ENCODE assay signal across 2 cellular contexts in the genomic region with DNA sequence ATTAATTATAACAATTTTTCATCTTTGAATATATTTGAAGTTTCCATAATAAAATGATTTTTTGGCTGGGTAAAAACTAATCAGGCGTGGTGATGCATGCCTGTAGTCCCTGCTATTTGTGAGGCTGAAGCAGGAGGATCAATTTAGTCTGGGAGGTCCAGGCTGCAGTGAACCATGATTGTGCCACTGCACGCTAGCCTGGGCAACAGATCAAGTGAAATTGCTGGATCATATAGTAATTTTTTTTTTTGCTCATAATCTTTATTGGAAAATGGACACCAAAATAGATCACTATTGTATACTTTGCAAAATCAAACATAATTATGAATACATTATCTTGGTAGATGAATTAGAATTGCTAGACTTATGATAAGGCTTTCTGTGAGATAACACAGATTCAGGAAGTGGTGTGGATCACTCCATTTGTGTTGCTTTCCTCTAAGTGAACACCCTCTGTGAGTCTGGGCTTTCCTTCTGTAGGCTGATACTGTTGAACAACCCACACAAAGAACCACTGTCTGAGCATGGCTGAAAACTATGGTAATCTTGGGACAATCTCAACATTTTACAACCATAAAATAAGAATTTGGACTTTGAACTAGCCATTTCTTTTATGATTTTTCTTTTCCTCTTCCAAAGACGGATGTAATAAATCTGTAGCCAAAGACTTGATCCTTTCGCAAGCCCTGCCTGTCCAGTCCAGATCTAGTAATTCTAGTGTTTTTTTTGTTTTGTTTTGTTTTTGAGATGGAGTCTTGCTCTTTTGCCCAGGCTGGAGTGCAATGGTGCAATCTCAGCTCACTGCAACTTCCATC.
TF ChIP-seq lines count a peak whose summit lies in the region.

No MANE protein-coding gene starts in this region.

TF ChIP-seq in HepG2, 621 proteins besides CTCF, POLR2A, EP300 and RAD21:
- TF ChIP-seq HNRNPL (IDR thresholded peaks at IDR 0.05; ENCODE audit: low read depth, low read length) (no peak), SP2 (CRISPR knock-in tag; IDR thresholded peaks at IDR 0.05) (no peak), RBFOX2 (IDR thresholded peaks at IDR 0.05; ENCODE audit: low read depth, low read length) (no peak), ZNF17 (CRISPR knock-in tag; IDR thresholded peaks at IDR 0.05) (no peak), ZNF121 (CRISPR knock-in tag; IDR thresholded peaks at IDR 0.05) (peak; percentile 90), CCDC6 (CRISPR knock-in tag; IDR thresholded peaks at IDR 0.05) (no peak), HNF4A (CRISPR knock-in tag; IDR thresholded peaks at IDR 0.05) (0 out of 2 replicates have a peak, but pooled peaks have one; percentile 10), ZNF503 (CRISPR knock-in tag; IDR thresholded peaks at IDR 0.05) (no peak), ZMYM4 (CRISPR knock-in tag; IDR thresholded peaks at IDR 0.05) (no peak)

TF ChIP-seq in GM12878, 131 proteins besides CTCF, POLR2A, EP300 and RAD21:
- no peak for TF ChIP-seq EED (IDR thresholded peaks at IDR 0.05; ENCODE audit: low read depth)
- no peak for TF ChIP-seq ZNF622 (IDR thresholded peaks at IDR 0.05)
- no peak for TF ChIP-seq ZNF274 (IDR thresholded peaks at IDR 0.05; ENCODE audit: insufficient read depth, insufficient read length)
- TF ChIP-seq ZBTB40 (IDR thresholded peaks at IDR 0.05; ENCODE audit: borderline replicate concordance) = no peak
- no peak for TF ChIP-seq NFIC (IDR thresholded peaks at IDR 0.05; ENCODE audit: low read depth, low read length)
- no peak for TF ChIP-seq STAT1 (conservative IDR thresholded peaks at IDR 0.05)
- TF ChIP-seq NBN (IDR thresholded peaks at IDR 0.05) = no peak
- no peak for TF ChIP-seq NFXL1 (IDR thresholded peaks at IDR 0.05; ENCODE audit: borderline replicate concordance)
- no peak for TF ChIP-seq CHD4 (IDR thresholded peaks at IDR 0.05)
- no peak for TF ChIP-seq MTA3 (IDR thresholded peaks at IDR 0.05; ENCODE audit: borderline replicate concordance, low read length)
- no peak for TF ChIP-seq ZNF24 (IDR thresholded peaks at IDR 0.05)
- TF ChIP-seq, protein P1, sequence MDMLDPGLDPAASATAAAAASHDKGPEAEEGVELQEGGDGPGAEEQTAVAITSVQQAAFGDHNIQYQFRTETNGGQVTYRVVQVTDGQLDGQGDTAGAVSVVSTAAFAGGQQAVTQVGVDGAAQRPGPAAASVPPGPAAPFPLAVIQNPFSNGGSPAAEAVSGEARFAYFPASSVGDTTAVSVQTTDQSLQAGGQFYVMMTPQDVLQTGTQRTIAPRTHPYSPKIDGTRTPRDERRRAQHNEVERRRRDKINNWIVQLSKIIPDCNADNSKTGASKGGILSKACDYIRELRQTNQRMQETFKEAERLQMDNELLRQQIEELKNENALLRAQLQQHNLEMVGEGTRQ (IDR thresholded peaks at IDR 0.05; ENCODE audit: borderline replicate concordance, low read depth, low read length) = no peak
- TF ChIP-seq TAF1 (IDR thresholded peaks at IDR 0.05; ENCODE audit: borderline replicate concordance, low read depth, low read length) = no peak
- no peak for TF ChIP-seq MEF2A (IDR thresholded peaks at IDR 0.05; ENCODE audit: insufficient read depth, low read depth, low read length)
- TF ChIP-seq GATAD2B (conservative IDR thresholded peaks at IDR 0.05; ENCODE audit: low read depth) = no peak
- TF ChIP-seq MEF2B (IDR thresholded peaks at IDR 0.05; ENCODE audit: partially characterized antibody, poor library complexity, severe bottlenecking) = no peak
- no peak for TF ChIP-seq MTA2 (IDR thresholded peaks at IDR 0.05; ENCODE audit: low read depth)
- TF ChIP-seq, protein P2, sequence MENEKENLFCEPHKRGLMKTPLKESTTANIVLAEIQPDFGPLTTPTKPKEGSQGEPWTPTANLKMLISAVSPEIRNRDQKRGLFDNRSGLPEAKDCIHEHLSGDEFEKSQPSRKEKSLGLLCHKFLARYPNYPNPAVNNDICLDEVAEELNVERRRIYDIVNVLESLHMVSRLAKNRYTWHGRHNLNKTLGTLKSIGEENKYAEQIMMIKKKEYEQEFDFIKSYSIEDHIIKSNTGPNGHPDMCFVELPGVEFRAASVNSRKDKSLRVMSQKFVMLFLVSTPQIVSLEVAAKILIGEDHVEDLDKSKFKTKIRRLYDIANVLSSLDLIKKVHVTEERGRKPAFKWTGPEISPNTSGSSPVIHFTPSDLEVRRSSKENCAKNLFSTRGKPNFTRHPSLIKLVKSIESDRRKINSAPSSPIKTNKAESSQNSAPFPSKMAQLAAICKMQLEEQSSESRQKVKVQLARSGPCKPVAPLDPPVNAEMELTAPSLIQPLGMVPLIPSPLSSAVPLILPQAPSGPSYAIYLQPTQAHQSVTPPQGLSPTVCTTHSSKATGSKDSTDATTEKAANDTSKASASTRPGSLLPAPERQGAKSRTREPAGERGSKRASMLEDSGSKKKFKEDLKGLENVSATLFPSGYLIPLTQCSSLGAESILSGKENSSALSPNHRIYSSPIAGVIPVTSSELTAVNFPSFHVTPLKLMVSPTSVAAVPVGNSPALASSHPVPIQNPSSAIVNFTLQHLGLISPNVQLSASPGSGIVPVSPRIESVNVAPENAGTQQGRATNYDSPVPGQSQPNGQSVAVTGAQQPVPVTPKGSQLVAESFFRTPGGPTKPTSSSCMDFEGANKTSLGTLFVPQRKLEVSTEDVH (IDR thresholded peaks at IDR 0.05; ENCODE audit: low read depth, partially characterized antibody) = no peak
- TF ChIP-seq, protein P3, sequence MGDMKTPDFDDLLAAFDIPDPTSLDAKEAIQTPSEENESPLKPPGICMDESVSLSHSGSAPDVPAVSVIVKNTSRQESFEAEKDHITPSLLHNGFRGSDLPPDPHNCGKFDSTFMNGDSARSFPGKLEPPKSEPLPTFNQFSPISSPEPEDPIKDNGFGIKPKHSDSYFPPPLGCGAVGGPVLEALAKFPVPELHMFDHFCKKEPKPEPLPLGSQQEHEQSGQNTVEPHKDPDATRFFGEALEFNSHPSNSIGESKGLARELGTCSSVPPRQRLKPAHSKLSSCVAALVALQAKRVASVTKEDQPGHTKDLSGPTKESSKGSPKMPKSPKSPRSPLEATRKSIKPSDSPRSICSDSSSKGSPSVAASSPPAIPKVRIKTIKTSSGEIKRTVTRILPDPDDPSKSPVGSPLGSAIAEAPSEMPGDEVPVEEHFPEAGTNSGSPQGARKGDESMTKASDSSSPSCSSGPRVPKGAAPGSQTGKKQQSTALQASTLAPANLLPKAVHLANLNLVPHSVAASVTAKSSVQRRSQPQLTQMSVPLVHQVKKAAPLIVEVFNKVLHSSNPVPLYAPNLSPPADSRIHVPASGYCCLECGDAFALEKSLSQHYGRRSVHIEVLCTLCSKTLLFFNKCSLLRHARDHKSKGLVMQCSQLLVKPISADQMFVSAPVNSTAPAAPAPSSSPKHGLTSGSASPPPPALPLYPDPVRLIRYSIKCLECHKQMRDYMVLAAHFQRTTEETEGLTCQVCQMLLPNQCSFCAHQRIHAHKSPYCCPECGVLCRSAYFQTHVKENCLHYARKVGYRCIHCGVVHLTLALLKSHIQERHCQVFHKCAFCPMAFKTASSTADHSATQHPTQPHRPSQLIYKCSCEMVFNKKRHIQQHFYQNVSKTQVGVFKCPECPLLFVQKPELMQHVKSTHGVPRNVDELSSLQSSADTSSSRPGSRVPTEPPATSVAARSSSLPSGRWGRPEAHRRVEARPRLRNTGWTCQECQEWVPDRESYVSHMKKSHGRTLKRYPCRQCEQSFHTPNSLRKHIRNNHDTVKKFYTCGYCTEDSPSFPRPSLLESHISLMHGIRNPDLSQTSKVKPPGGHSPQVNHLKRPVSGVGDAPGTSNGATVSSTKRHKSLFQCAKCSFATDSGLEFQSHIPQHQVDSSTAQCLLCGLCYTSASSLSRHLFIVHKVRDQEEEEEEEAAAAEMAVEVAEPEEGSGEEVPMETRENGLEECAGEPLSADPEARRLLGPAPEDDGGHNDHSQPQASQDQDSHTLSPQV (IDR thresholded peaks at IDR 0.05) = no peak
TF ChIP-seq in GM12878: peak in this region for 0.
